8 cellular contexts compared by ENCODE assay signal in genomic region chr20:1299522-1299921, GRCh38.
A peak's percentile ranks its signal among the peaks of the same experiment; 100 is the strongest.
DNase-seq lines count a peak whose midpoint lies in the region; ATAC-seq and TF ChIP-seq lines count a peak whose summit lies in the region.

No MANE protein-coding gene starts in this region.

- H3K9me3 ChIP-seq in RWPE2 (ENCODE audit: severe bottlenecking), result no peaks in the 10 kb centered on the region

- TF ChIP-seq CTCF in RWPE2 (IDR thresholded peaks at IDR 0.05; ENCODE audit: poor library complexity, severe bottlenecking), result no peak

- H3K27ac ChIP-seq in RWPE2 (ENCODE audit: poor library complexity, severe bottlenecking) (no peak overlapping the region), cingulate gyrus (ENCODE audit: low read depth, low read length) (peak overlapping the region; percentile 58)

- H3K4me3 ChIP-seq in RWPE2 (ENCODE audit: severe bottlenecking), result no peak overlapping the region

- ATAC-seq in RWPE2 (ENCODE audit: low read depth), result peak; percentile 34; the same call in 1 of the 3 replicates

- H3K4me1 ChIP-seq in RWPE2 (ENCODE audit: insufficient read depth, poor library complexity, severe bottlenecking), result peaks cover 8% of the 10 kb centered on the region

- DNase-seq in NCI-H1092 treated with DMSO at 0.1 percent for 48 hours (lab: John Stamatoyannopoulos, UW) (peak; percentile 6), NCI-H1092 (lab: John Stamatoyannopoulos, UW) (no peak), RWPE2 (ENCODE audit: low spot score) (no peak), GDM1 (lab: John Stamatoyannopoulos, UW) (no peak), dedifferentiated amniotic fluid mesenchymal stem cell (ENCODE audit: extremely low spot score) (no peak), activated gamma-delta T cell (lab: John Stamatoyannopoulos, UW) (no peak)
- DNase-seq in stimulated activated CD4-positive, alpha-beta T cell treated with anti-CD3 and anti-CD28 coated beads, Interleukin-4, amount 100 ng/mL, for 1 hour, result peak; percentile 51

- no peaks in the 10 kb centered on the region for H3K36me3 ChIP-seq in RWPE2 (ENCODE audit: low read depth)

- no peaks in the 10 kb centered on the region for H3K27me3 ChIP-seq in RWPE2 (ENCODE audit: insufficient read depth, poor library complexity, severe bottlenecking)

Comparison
In these comparisons a context has a peak if more than half of its experiments do, and no peak if none do; other contexts are left out.
1. DNase-seq: peak in NCI-H1092 treated with DMSO at 0.1 percent for 48 hours (single experiment) and stimulated activated CD4-positive, alpha-beta T cell treated with anti-CD3 and anti-CD28 coated beads, Interleukin-4, amount 100 ng/mL, for 1 hour (single experiment); none in NCI-H1092 (single experiment), RWPE2 (single experiment), GDM1 (single experiment), dedifferentiated amniotic fluid mesenchymal stem cell (single experiment) and activated gamma-delta T cell (single experiment).